Comparison of ENCODE assay signal across 8 cellular contexts in the genomic region with DNA sequence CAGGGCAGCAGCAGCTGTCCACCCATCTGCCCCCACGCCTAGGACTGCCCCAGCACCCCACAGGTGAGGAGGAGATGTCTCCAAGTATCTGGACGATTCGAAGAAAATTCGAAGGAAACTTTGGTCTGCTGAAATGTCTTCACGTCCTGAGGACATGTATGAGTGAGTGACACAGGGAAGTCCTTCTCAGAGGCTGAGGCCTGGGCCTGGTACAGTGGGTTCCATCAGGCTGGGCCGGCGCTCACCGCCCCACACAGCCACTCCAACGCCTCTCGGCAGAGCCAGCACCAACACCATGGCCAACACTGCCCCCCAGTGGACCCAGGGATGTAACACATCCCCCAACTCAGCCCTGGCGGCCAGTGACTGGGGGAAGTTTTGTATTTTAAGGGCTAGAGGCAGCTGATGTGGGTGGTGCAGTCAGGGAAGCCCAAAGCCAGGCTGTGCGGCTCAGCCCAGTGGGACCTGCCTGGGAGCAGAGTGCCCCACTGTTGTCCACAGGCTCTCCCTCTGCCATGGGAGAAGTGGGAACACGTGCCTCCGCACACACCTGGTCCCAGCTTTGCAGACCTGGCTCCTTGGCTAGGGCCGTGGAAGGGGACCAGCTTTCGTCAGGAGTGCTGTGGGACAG. TPM values are rescaled to one million over a fixed set of nuclear protein-coding genes. Genes with fewer than 3 reads are reported as not detected.
A peak's percentile ranks its signal among the peaks of the same experiment; 100 is the strongest.
DNase-seq lines count a peak whose midpoint lies in the region; ATAC-seq and TF ChIP-seq lines count a peak whose summit lies in the region.

No MANE protein-coding gene starts in this region.

- CTCF ChIA-PET in PC-9 (lab: Charles Lee), result no interaction called here

- no peak overlapping the region for H2AFZ ChIP-seq in PC-9
- H2AFZ ChIP-seq in neuronal stem cell (ENCODE audit: low read length), result peak overlapping the region; percentile 49

- peak overlapping the region; percentile 17 for H3K14ac ChIP-seq in neuronal stem cell (ENCODE audit: low read length)

- H3K4me3 Mint-ChIP-seq in activated T-cell treated with anti-CD3 and anti-CD28 coated beads, Interleukin-2, amount 50 U/mL, for 24 hours, result no peak overlapping the region

- H3K4me1 ChIP-seq in DOHH2 (ENCODE audit: control insufficient read depth, low read length), result no peaks in the 10 kb centered on the region
- H3K4me1 ChIP-seq in PC-9 (replicated peaks; ENCODE audit: insufficient read depth), result no peaks in the 10 kb centered on the region
- no peaks in the 10 kb centered on the region for H3K4me1 ChIP-seq in neuronal stem cell (ENCODE audit: control insufficient read depth in 2 of 2, insufficient read depth in 1 of 2, low read depth in 1 of 2, low read length in 2 of 2)
- H3K4me1 ChIP-seq in stomach, result peaks cover 0 to 29% (median 17%) of the 10 kb centered on the region in 4 donors

- peak overlapping the region; percentile 3 for H2AK5ac ChIP-seq in neuronal stem cell (ENCODE audit: low read depth, low read length)

- ATAC-seq in GM21381 (IDR thresholded peaks at IDR 0.05; ENCODE audit: unreplicated experiment), result no peak

- POLR2A ChIA-PET in PC-9 (lab: Charles Lee; ENCODE audit: unreplicated experiment), result interaction anchor here (0.6 kb wide), 1 partner anchor 50 kb away, joined by 6 read pairs; no protein-coding TSS in a partner anchor

- no peak overlapping the region for H3K4me3 ChIP-seq in DOHH2 (ENCODE audit: low read length)
- no peak overlapping the region for H3K4me3 ChIP-seq in PC-9
- H3K4me3 ChIP-seq in neuronal stem cell (ENCODE audit: low read length in 2 of 2), result peak overlapping the region in 1 of 2 donors; percentile 67
- no peak overlapping the region for H3K4me3 ChIP-seq in stomach

- H3K27ac ChIP-seq in DOHH2 (ENCODE audit: low read depth, low read length), result no peak overlapping the region
- H3K27ac ChIP-seq in PC-9, result no peak overlapping the region
- no peak overlapping the region for H3K27ac ChIP-seq in neuronal stem cell (replicated peaks; ENCODE audit: low read length)
- peak overlapping the region; percentile 22 to 93 (median 84) for H3K27ac ChIP-seq in stomach

- H2BK12ac ChIP-seq in neuronal stem cell (ENCODE audit: low read length), result no peak overlapping the region

- no CpG with 5 or more reads among the region's 16 CpGs for WGBS in neuronal stem cell (ENCODE audit: extremely low coverage in 2 of 2, insufficient read length in 2 of 2, insufficient replicate concordance in 1 of 2), 2 donors
- WGBS in stomach, 5 donors, result 37 to 48% (median 42%) methylated on average over 14 to 16 of the region's 16 CpGs

- TF ChIP-seq CTCF in DOHH2 (IDR thresholded peaks at IDR 0.05; ENCODE audit: low read depth, low read length, poor library complexity, severe bottlenecking) (peak; percentile 94), PC-9 (conservative IDR thresholded peaks at IDR 0.05) (peak; percentile 81), stomach (IDR thresholded peaks at IDR 0.05) (peak in 5 of 7 experiments; percentile 83 to 97 (median 92))

- no peak for TF ChIP-seq EP300 in stomach (IDR thresholded peaks at IDR 0.05)

- H3K4ac ChIP-seq in neuronal stem cell (ENCODE audit: low read length), result no peak overlapping the region

- H3K36me3 ChIP-seq in DOHH2 (ENCODE audit: control insufficient read depth, low read length), result no peaks in the 10 kb centered on the region
- H3K36me3 ChIP-seq in PC-9 (ENCODE audit: low read depth), result no peaks in the 10 kb centered on the region
- peaks cover 18 to 28% of the 10 kb centered on the region in 2 donors for H3K36me3 ChIP-seq in neuronal stem cell (replicated peaks in 1 of 2; ENCODE audit: control insufficient read depth in 2 of 2, insufficient read depth in 2 of 2, low read length in 2 of 2)
- H3K36me3 ChIP-seq in stomach, result peaks cover 3 to 45% (median 34%) of the 10 kb centered on the region in 4 donors

- H3K9ac ChIP-seq in neuronal stem cell (ENCODE audit: low read depth, low read length, poor library complexity), result peak overlapping the region; percentile 78

- H4K20me1 ChIP-seq in DOHH2 (ENCODE audit: control insufficient read depth, insufficient read depth, low read depth, low read length) (no peaks in the 10 kb centered on the region), PC-9 (ENCODE audit: insufficient read depth) (no peaks in the 10 kb centered on the region)

- intact Hi-C loops in PC-9 (cut with micrococcal nuclease; ENCODE audit: unreplicated experiment), result loop anchor here (1.0 to 2.0 kb wide), 2 partner anchors 47 to 124 kb away; no protein-coding TSS in a partner anchor
- intact Hi-C loops in stomach (cut with DNase I; ENCODE audit: low total_unique reads), result loop anchor here (2.0 kb wide), 1 partner anchor 125 kb away; no protein-coding TSS in a partner anchor

- no peaks in the 10 kb centered on the region for H3K79me2 ChIP-seq in DOHH2 (ENCODE audit: control insufficient read depth, low read length)
- H3K79me2 ChIP-seq in PC-9 (ENCODE audit: low read depth), result no peaks in the 10 kb centered on the region

- no peak overlapping the region for H2BK5ac ChIP-seq in neuronal stem cell (ENCODE audit: low read length)

- no peaks in the 10 kb centered on the region for H3K27me3 Mint-ChIP-seq in activated T-cell treated with anti-CD3 and anti-CD28 coated beads, Interleukin-2, amount 50 U/mL, for 24 hours

- TF ChIP-seq POLR2A in stomach (IDR thresholded peaks at IDR 0.05), result no peak

- no peak overlapping the region for H4K8ac ChIP-seq in neuronal stem cell (ENCODE audit: low read depth, low read length)

- no TSS peak for BruUV-seq in PC-9 (replicated peaks; lab: Mats Ljungman, UMichigan)

- peaks cover 28% of the 10 kb centered on the region for H3K36me3 Mint-ChIP-seq in activated T-cell treated with anti-CD3 and anti-CD28 coated beads, Interleukin-2, amount 50 U/mL, for 24 hours (ENCODE audit: low read depth)

- peaks cover 19% of the 10 kb centered on the region; the same call in 1 of the 2 replicates for H3K9me3 ChIP-seq in DOHH2 (ENCODE audit: control insufficient read depth, insufficient read depth, low read length)
- H3K9me3 ChIP-seq in PC-9 (ENCODE audit: insufficient read depth, low read depth), result no peaks in the 10 kb centered on the region
- no peaks in the 10 kb centered on the region for H3K9me3 ChIP-seq in neuronal stem cell (replicated peaks in 1 of 2; ENCODE audit: control insufficient read depth in 2 of 2, insufficient read depth in 1 of 2, low read depth in 1 of 2, low read length in 2 of 2)
- no peaks in the 10 kb centered on the region for H3K9me3 ChIP-seq in stomach

- H2BK15ac ChIP-seq in neuronal stem cell (ENCODE audit: low read length), result no peak overlapping the region

- H3K4me2 ChIP-seq in DOHH2 (ENCODE audit: low read length) (no peak overlapping the region), PC-9 (no peak overlapping the region), neuronal stem cell (ENCODE audit: insufficient read depth, low read length, poor library complexity, severe bottlenecking) (no peak overlapping the region)

- no peak overlapping the region for H3K18ac ChIP-seq in neuronal stem cell (ENCODE audit: low read length)

- H3K27ac Mint-ChIP-seq in activated T-cell treated with anti-CD3 and anti-CD28 coated beads, Interleukin-2, amount 50 U/mL, for 24 hours, result no peak overlapping the region

- H4K91ac ChIP-seq in neuronal stem cell (ENCODE audit: low read depth, low read length, poor library complexity), result no peak overlapping the region

- no peak overlapping the region for H2BK120ac ChIP-seq in neuronal stem cell (ENCODE audit: low read depth, low read length)

- H3K27me3 ChIP-seq in DOHH2 (ENCODE audit: control insufficient read depth, low read length) (no peaks in the 10 kb centered on the region), PC-9 (ENCODE audit: insufficient read depth, low read depth) (no peaks in the 10 kb centered on the region), neuronal stem cell (ENCODE audit: control insufficient read depth in 3 of 3, insufficient read depth in 3 of 3, low read depth in 1 of 3, low read length in 3 of 3) (no peaks in the 10 kb centered on the region), stomach (no peaks in the 10 kb centered on the region)

- H3K4me1 Mint-ChIP-seq in activated T-cell treated with anti-CD3 and anti-CD28 coated beads, Interleukin-2, amount 50 U/mL, for 24 hours (ENCODE audit: low read depth), result peaks cover 5% of the 10 kb centered on the region

- peak overlapping the region; percentile 61 for H3K23ac ChIP-seq in neuronal stem cell (ENCODE audit: low read depth, low read length, poor library complexity)

- H3K79me1 ChIP-seq in neuronal stem cell (ENCODE audit: low read depth, low read length), result peaks cover 8% of the 10 kb centered on the region

- H3K9me2 ChIP-seq in DOHH2 (replicated peaks; ENCODE audit: control insufficient read depth, low read length) (no peaks in the 10 kb centered on the region), PC-9 (ENCODE audit: insufficient read depth) (no peaks in the 10 kb centered on the region)

- peak; percentile 7 for DNase-seq in HS-27A (ENCODE audit: low read depth)
- DNase-seq in PC-9, result peak; percentile 39 to 82
- peak; percentile 88 for DNase-seq in activated T-cell treated with anti-CD3 and anti-CD28 coated beads, Interleukin-2, amount 50 U/mL, for 24 hours
- DNase-seq in fibroblast of peridontal ligament (ENCODE audit: extremely low read depth), result peak; percentile 72
- peak; percentile 69 for DNase-seq in neuronal stem cell (ENCODE audit: low spot score)
- DNase-seq in stomach, result peak; percentile 88

- H3F3A ChIP-seq in DOHH2 (ENCODE audit: control insufficient read depth, insufficient read depth), result 0 out of 2 replicates have a peak, but pooled peaks cover 6% of the 10 kb centered on the region
- no peaks in the 10 kb centered on the region for H3F3A ChIP-seq in PC-9 (ENCODE audit: insufficient read depth, low read depth)

- H3K9me3 Mint-ChIP-seq in activated T-cell treated with anti-CD3 and anti-CD28 coated beads, Interleukin-2, amount 50 U/mL, for 24 hours, result no peaks in the 10 kb centered on the region

RNA-seq across cellular contexts. Expression of a gene that starts 55.8 kb away (rescaled TPM):
- total RNA-seq in PC-9 (2021), result 455 and 658 TPM in 2 replicates
- polyA plus RNA-seq in neuronal stem cell (2013, experiment 1 of 2), result 128 TPM
- 131 TPM for polyA plus RNA-seq in neuronal stem cell (2013, experiment 2 of 2)
- total RNA-seq in stomach, result 100 to 1,000 TPM in 3 of 5 donors, 10 to 100 TPM in 2; 22.8 to 268 (median 175) TPM
- polyA plus RNA-seq in stomach, result 10 to 100 TPM; 36.0 to 97.8 (median 53.3) TPM

RNA-seq across cellular contexts. Expression of a gene that starts 58.8 kb away (rescaled TPM):
- total RNA-seq in PC-9 (2021), result 138 and 140 TPM in 2 replicates
- 26.0 TPM for polyA plus RNA-seq in neuronal stem cell (2013, experiment 1 of 2)
- polyA plus RNA-seq in neuronal stem cell (2013, experiment 2 of 2), result 24.0 TPM
- 100 to 1,000 TPM in 1 of 5 donors, 10 to 100 TPM in 4; 43.9 to 166 (median 90.6) TPM for total RNA-seq in stomach
- polyA plus RNA-seq in stomach, result 10 to 100 TPM; 50.9 to 75.5 (median 72.5) TPM

Comparison
In these comparisons a context has a peak if more than half of its experiments do, and no peak if none do; other contexts are left out.
1. H3K27ac ChIP-seq: peak in stomach (5 of 5); none in DOHH2 (single experiment), PC-9 (single experiment) and neuronal stem cell (single experiment).
2. DNase-seq: peak in every context shown above with its lines; median percentile 88 in activated T-cell treated with anti-CD3 and anti-CD28 coated beads, Interleukin-2, amount 50 U/mL, for 24 hours; 88 in stomach; 72 in fibroblast of peridontal ligament; 69 in neuronal stem cell; 60 in PC-9; 7 in HS-27A.
3. Peak in every context shown above with its lines, with median percentiles within 50 percentile points of each other: CTCF ChIP-seq.